30 cellular contexts compared by ENCODE assay signal in genomic region chr17:74435775-74436359, GRCh38. TPM values are rescaled to one million over a fixed set of nuclear protein-coding genes. Genes with fewer than 3 reads are reported as not detected.
A peak's percentile ranks its signal among the peaks of the same experiment; 100 is the strongest.
DNase-seq lines count a peak whose midpoint lies in the region; ATAC-seq and TF ChIP-seq lines count a peak whose summit lies in the region.
"Had no signal": no experiment of that assay in that cellular context is flagged by ENCODE, and none has a peak within 500 bp of the region (broad histone marks: within the 10 kb centered on the region; RNA-seq: fewer than 3 reads in every experiment).

No MANE protein-coding gene starts in this region.

- no peaks in the 10 kb centered on the region for H3K27me3 ChIP-seq in colonic mucosa
- H3K27me3 ChIP-seq in right lobe of liver = no peaks in the 10 kb centered on the region
- H3K27me3 ChIP-seq in psoas muscle (ENCODE audit: insufficient read depth in 3 of 3, low read length in 2 of 3) = peaks cover 0 to 2% (median 0%) of the 10 kb centered on the region in 3 donors
- H3K27me3 ChIP-seq: right atrium auricular region, tibial artery had no signal

- no peak for TF ChIP-seq POLR2A in right lobe of liver (IDR thresholded peaks at IDR 0.05)

- H3K27ac Mint-ChIP-seq in T-cell = no peak overlapping the region
- H3K27ac Mint-ChIP-seq: activated CD4-positive, alpha-beta memory T cell treated with anti-CD3 and anti-CD28 coated beads, Interleukin-2, amount 10 ng/mL, durations not matched to agents 7 days and 5 days; activated naive CD4-positive, alpha-beta T cell treated with anti-CD3 and anti-CD28 coated beads, Interleukin-2, amount 50 U/mL, for 72 hours; activated T-helper 2 cell treated with anti-CD3 and anti-CD28 coated beads, Interferon-gamma antibody, Interleukin-2, Interleukin-4, amounts not matched to agents 10 μg/mL and 5 μg/mL and 100 μg/mL, durations not matched to agents 14 hours and 24 hours and 36 hours; IgD-negative memory B cell had no signal

- H3K9ac ChIP-seq in colonic mucosa (ENCODE audit: low read depth in 2 of 2, low read length in 2 of 2) = peak overlapping the region in 1 of 2 donors; percentile 57
- H3K9ac ChIP-seq: BLaER1 treated with 17β-estradiol and CSF1 and Interleukin-3, amounts not matched to agents 10 nM and 100 nM had no signal

- H3K4me3 Mint-ChIP-seq in T-cell = no peak overlapping the region
- H3K4me3 Mint-ChIP-seq: activated CD4-positive, alpha-beta memory T cell treated with anti-CD3 and anti-CD28 coated beads, Interleukin-2, amount 10 ng/mL, durations not matched to agents 7 days and 5 days; IgD-negative memory B cell had no signal

- peaks cover 3 to 16% (median 7%) of the 10 kb centered on the region in 3 donors for H3K9me3 Mint-ChIP-seq in T-cell

- H3K4me3 ChIP-seq in colonic mucosa (no peak overlapping the region), right lobe of liver (peak overlapping the region in 2 of 3 donors; percentile 15 to 30), psoas muscle (peak overlapping the region; percentile 90)
- H3K4me3 ChIP-seq: BLaER1 treated with 17β-estradiol and CSF1 and Interleukin-3, amounts not matched to agents 10 nM and 100 nM; lower lobe of right lung; PC-9; right atrium auricular region had no signal

- H3K9me3 ChIP-seq in colonic mucosa (no peaks in the 10 kb centered on the region), right lobe of liver (no peaks in the 10 kb centered on the region), psoas muscle (no peaks in the 10 kb centered on the region)

- peaks cover 21 to 52% of the 10 kb centered on the region in 2 donors for H3K27me3 Mint-ChIP-seq in T-cell

- TF ChIP-seq CTCF in colonic mucosa (IDR thresholded peaks at IDR 0.05) (no peak), right lobe of liver (IDR thresholded peaks at IDR 0.05) (no peak), psoas muscle (IDR thresholded peaks at IDR 0.05) (no peak), omental fat pad (IDR thresholded peaks at IDR 0.05) (no peak)

- POLR2A ChIA-PET in T-cell (lab: Charles Lee) = no interaction called here

- H3K36me3 ChIP-seq in colonic mucosa = no peaks in the 10 kb centered on the region
- H3K36me3 ChIP-seq in right lobe of liver = peaks cover 0 to 7% (median 3%) of the 10 kb centered on the region in 4 donors
- peaks cover 0 to 15% of the 10 kb centered on the region in 2 donors for H3K36me3 ChIP-seq in psoas muscle (ENCODE audit: insufficient read depth in 1 of 2, low read depth in 1 of 2)

- peak in 1 of 4 donors; percentile 1 for ATAC-seq in right lobe of liver
- ATAC-seq in psoas muscle = no peak
- no peak for ATAC-seq in GM21723 (IDR thresholded peaks at IDR 0.05; ENCODE audit: unreplicated experiment)
- ATAC-seq in omental fat pad (ENCODE audit: low FRiP score) = no peak
- ATAC-seq in T-cell (replicated peaks in 1 of 4) = no peak
- ATAC-seq: activated naive CD4-positive, alpha-beta T cell treated with anti-CD3 and anti-CD28 coated beads, Interleukin-2, amount 50 U/mL, for 72 hours; esophagus mucosa; foreskin keratinocyte; stimulated activated naive CD8-positive, alpha-beta T cell treated with anti-CD3 and anti-CD28 coated beads, Interleukin-15, Interleukin-2, amounts not matched to agents 100 U/mL and 50 U/mL, for 24 hours had no signal

- DNase-seq in NCI-H774 (lab: John Stamatoyannopoulos, UW) (peak; percentile 15), colonic mucosa (no peak), right lobe of liver (peak in 1 of 3 donors; percentile 65), psoas muscle (no peak), NCI-H345 (lab: John Stamatoyannopoulos, UW) (no peak), omental fat pad (ENCODE audit: low spot score) (no peak), T-cell (no peak)
- DNase-seq: activated CD4-positive, alpha-beta memory T cell treated with anti-CD3 and anti-CD28 coated beads, Interleukin-2, amount 10 ng/mL, durations not matched to agents 7 days and 5 days; anterior cingulate cortex; Calu3; effector CD4-positive, alpha-beta T cell; EL; foreskin keratinocyte; hypothalamus; lower lobe of right lung; NCI-H2081 treated with DMSO at 0.1 percent for 48 hours; NCI-H446; NK-92 treated with Interleukin-12 subunit alpha and Interleukin-12 subunit beta, amount 100 ng/mL, for 24 hours; PC-9; stimulated activated naive CD8-positive, alpha-beta T cell treated with anti-CD3 and anti-CD28 coated beads, Interleukin-15, Interleukin-2, amounts not matched to agents 100 U/mL and 50 U/mL, for 24 hours; tibial artery had no signal

- H3K27ac ChIP-seq in colonic mucosa (peak overlapping the region; percentile 64), right lobe of liver (peak overlapping the region in 2 of 3 donors; percentile 57 to 99), psoas muscle (peak overlapping the region; percentile 98)
- H3K27ac ChIP-seq: BLaER1 treated with 17β-estradiol and CSF1 and Interleukin-3, amounts not matched to agents 10 nM and 100 nM; foreskin keratinocyte; lower lobe of right lung; PC-9; right atrium auricular region had no signal

- no peaks in the 10 kb centered on the region for H3K36me3 Mint-ChIP-seq in T-cell

- CTCF ChIA-PET in T-cell (lab: Charles Lee) = no interaction called here

- intact Hi-C loops in colonic mucosa (cut with DNase I) = no loop called here
- intact Hi-C loops in right lobe of liver (cut with DNase I) = no loop called here
- intact Hi-C loops in psoas muscle (cut with DNase I) = no loop called here

- H3K4me1 ChIP-seq in colonic mucosa (peaks cover 9% of the 10 kb centered on the region), right lobe of liver (peaks cover 0 to 68% (median 30%) of the 10 kb centered on the region in 4 donors), psoas muscle (peaks cover 23% of the 10 kb centered on the region)
- H3K4me1 ChIP-seq: foreskin keratinocyte had no signal

- H3K4me1 Mint-ChIP-seq in T-cell = peaks cover 5 to 10% (median 9%) of the 10 kb centered on the region in 3 donors

- WGBS in right lobe of liver (ENCODE audit: insufficient coverage, low coverage, low lambda C conversion rate, missing lambda C conversion rate) = 20% methylated on average over 5 of the region's 5 CpGs
- WGBS in psoas muscle, 3 donors = 37 to 48% (median 42%) methylated on average over 5 of the region's 5 CpGs

RNA-seq across cellular contexts. Expression of gene GPRC5C, which starts 4.0 kb away (rescaled TPM):
- total RNA-seq in colonic mucosa (100 to 1,000 TPM; 139 to 193 TPM), right lobe of liver (100 to 1,000 TPM; 120 to 215 (median 131) TPM), psoas muscle (100 to 1,000 TPM in 2 of 4 donors, 10 to 100 TPM in 2; 57.0 to 123 (median 97.7) TPM), omental fat pad (10 to 100 TPM; 11.5 to 29.0 (median 16.0) TPM), T-cell (1 to 10 TPM in 1 of 5 donors, under 1 TPM in 2, not detected in 2; 0.46 to 1.5 (median 0.55) TPM)
- 10 to 100 TPM; 42.9 to 47.7 (median 44.8) TPM for polyA plus RNA-seq in psoas muscle

RNA-seq across cellular contexts. Expression of gene CD300A, which starts 30.6 kb away (rescaled TPM):
- total RNA-seq in colonic mucosa = 1 to 10 TPM; 3.1 to 5.6 TPM
- total RNA-seq in right lobe of liver = 10 to 100 TPM in 1 of 6 experiments, 1 to 10 TPM in 5; 4.8 to 16.6 (median 6.6) TPM
- total RNA-seq in psoas muscle = 1 to 10 TPM in 2 of 4 donors, under 1 TPM in 2; 0.54 to 2.4 (median 1.2) TPM
- under 1 TPM; 0.29 to 0.69 (median 0.38) TPM for polyA plus RNA-seq in psoas muscle
- 10 to 100 TPM in 3 of 4 donors, 1 to 10 TPM in 1; 4.8 to 24.6 (median 16.6) TPM for total RNA-seq in omental fat pad
- 10 to 100 TPM in 4 of 5 donors, 1 to 10 TPM in 1; 9.2 to 18.8 (median 12.5) TPM for total RNA-seq in T-cell
- total RNA-seq: foreskin keratinocyte, M059J, PC-9 had no signal
- polyA plus RNA-seq: AG04450, foreskin keratinocyte had no signal

Comparison
In these comparisons a context has a peak if more than half of its experiments do, and no peak if none do; other contexts are left out.
1. RNA of gene GPRC5C, which starts 4.0 kb away (total RNA-seq): 139 to 193 TPM in colonic mucosa, 120 to 215 TPM in right lobe of liver, 57.0 to 123 TPM in psoas muscle and 11.5 to 29.0 TPM in omental fat pad; 0.46 to 1.5 TPM in T-cell; every median in the first group is over 4 times any median in the second.
2. Peak in every context shown above with its lines, with median percentiles within 50 percentile points of each other: H3K27ac ChIP-seq.